11 cellular contexts compared by ENCODE assay signal in genomic region chr13:69324109-69324886, GRCh38.
DNase-seq lines count a peak whose midpoint lies in the region; ATAC-seq lines count a peak whose summit lies in the region.
"Had no signal": no experiment of that assay in that cellular context is flagged by ENCODE, and none has a peak within 500 bp of the region (broad histone marks: within the 10 kb centered on the region; RNA-seq: fewer than 3 reads in every experiment).

No MANE protein-coding gene starts in this region.

- no peak overlapping the region for H3K4me3 ChIP-seq in CD8-positive, alpha-beta memory T cell (ENCODE audit: low read length)

- H3K27me3 ChIP-seq in CD8-positive, alpha-beta memory T cell (ENCODE audit: insufficient read depth, low read length, poor library complexity, severe bottlenecking), result no peaks in the 10 kb centered on the region

- H3K27me3 Mint-ChIP-seq in CD8-positive, alpha-beta memory T cell, result no peaks in the 10 kb centered on the region
- H3K27me3 Mint-ChIP-seq in T-helper 2 cell treated with Interferon-gamma antibody and Interleukin-4, amounts not matched to agents 5 μg/mL and 100 μg/mL, for 36 hours (ENCODE audit: low read depth), result no peaks in the 10 kb centered on the region
- H3K27me3 Mint-ChIP-seq: activated naive CD8-positive, alpha-beta T cell treated with anti-CD3 and anti-CD28 coated beads, Interleukin-2, amount 50 U/mL, for 24 hours; T-helper 17 cell had no signal

- POLR2A ChIA-PET in CD8-positive, alpha-beta memory T cell (lab: Charles Lee), result no interaction called here

- H3K4me3 Mint-ChIP-seq in CD8-positive, alpha-beta memory T cell, result no peak overlapping the region
- no peak overlapping the region for H3K4me3 Mint-ChIP-seq in T-helper 2 cell treated with Interferon-gamma antibody and Interleukin-4, amounts not matched to agents 5 μg/mL and 100 μg/mL, for 36 hours
- H3K4me3 Mint-ChIP-seq: activated naive CD8-positive, alpha-beta T cell treated with anti-CD3 and anti-CD28 coated beads, Interleukin-2, amount 50 U/mL, for 24 hours; immature natural killer cell; T-helper 17 cell had no signal

- CTCF ChIA-PET in CD8-positive, alpha-beta memory T cell (lab: Charles Lee), result no interaction called here

- no peaks in the 10 kb centered on the region for H3K4me1 ChIP-seq in CD8-positive, alpha-beta memory T cell (ENCODE audit: insufficient read depth, low read length)

- H3K9me3 Mint-ChIP-seq in CD8-positive, alpha-beta memory T cell, result peaks cover 0 to 28% (median 11%) of the 10 kb centered on the region in 5 donors
- peaks cover 18% of the 10 kb centered on the region for H3K9me3 Mint-ChIP-seq in T-helper 2 cell treated with Interferon-gamma antibody and Interleukin-4, amounts not matched to agents 5 μg/mL and 100 μg/mL, for 36 hours
- H3K9me3 Mint-ChIP-seq: activated naive CD8-positive, alpha-beta T cell treated with anti-CD3 and anti-CD28 coated beads, Interleukin-2, amount 50 U/mL, for 24 hours had no signal

- H3K36me3 ChIP-seq in CD8-positive, alpha-beta memory T cell (ENCODE audit: insufficient read depth, low read length), result no peaks in the 10 kb centered on the region

- H3K9me3 ChIP-seq in CD8-positive, alpha-beta memory T cell (ENCODE audit: low read length), result no peaks in the 10 kb centered on the region

- DNase-seq in DMS53 treated with DMSO at 0.1 percent for 48 hours (lab: John Stamatoyannopoulos, UW; ENCODE audit: unreplicated experiment) (peak; percentile 27), NCI-H1092 treated with DMSO at 0.1 percent for 48 hours (lab: John Stamatoyannopoulos, UW) (peak; percentile 84), SKM-1 (lab: John Stamatoyannopoulos, UW; ENCODE audit: unreplicated experiment) (peak; percentile 33), left lobe of liver (ENCODE audit: low spot score) (no peak)
- no peak for DNase-seq in CD8-positive, alpha-beta memory T cell
- DNase-seq in T-helper 2 cell treated with Interferon-gamma antibody and Interleukin-4, amounts not matched to agents 5 μg/mL and 100 μg/mL, for 36 hours (ENCODE audit: low spot score), result no peak
- DNase-seq in activated T-cell treated with anti-CD3 and anti-CD28 coated beads, Interleukin-2, amount 50 U/mL, for 48 hours, result no peak
- no peak for DNase-seq in activated effector memory CD4-positive, alpha-beta T cell treated with Interleukin-2 at 50 U/mL for 16 hours
- DNase-seq: activated naive CD8-positive, alpha-beta T cell treated with anti-CD3 and anti-CD28 coated beads, Interleukin-2, amount 50 U/mL, for 24 hours; immature natural killer cell; T-helper 17 cell had no signal

- no peak overlapping the region for H3K27ac ChIP-seq in CD8-positive, alpha-beta memory T cell (ENCODE audit: low read depth, low read length)

- no peaks in the 10 kb centered on the region for H3K36me3 Mint-ChIP-seq in CD8-positive, alpha-beta memory T cell
- no peaks in the 10 kb centered on the region for H3K36me3 Mint-ChIP-seq in T-helper 2 cell treated with Interferon-gamma antibody and Interleukin-4, amounts not matched to agents 5 μg/mL and 100 μg/mL, for 36 hours (ENCODE audit: low read depth)
- H3K36me3 Mint-ChIP-seq: immature natural killer cell had no signal

- no peak overlapping the region for H3K27ac Mint-ChIP-seq in CD8-positive, alpha-beta memory T cell
- no peak overlapping the region for H3K27ac Mint-ChIP-seq in T-helper 2 cell treated with Interferon-gamma antibody and Interleukin-4, amounts not matched to agents 5 μg/mL and 100 μg/mL, for 36 hours
- H3K27ac Mint-ChIP-seq: activated naive CD8-positive, alpha-beta T cell treated with anti-CD3 and anti-CD28 coated beads, Interleukin-2, amount 50 U/mL, for 24 hours; immature natural killer cell; T-helper 17 cell had no signal

- H3K4me1 Mint-ChIP-seq in CD8-positive, alpha-beta memory T cell, result no peaks in the 10 kb centered on the region
- H3K4me1 Mint-ChIP-seq in T-helper 2 cell treated with Interferon-gamma antibody and Interleukin-4, amounts not matched to agents 5 μg/mL and 100 μg/mL, for 36 hours (ENCODE audit: low read depth), result no peaks in the 10 kb centered on the region
- H3K4me1 Mint-ChIP-seq: activated naive CD8-positive, alpha-beta T cell treated with anti-CD3 and anti-CD28 coated beads, Interleukin-2, amount 50 U/mL, for 24 hours; immature natural killer cell; T-helper 17 cell had no signal

- ATAC-seq in left lobe of liver, result peak; percentile 48
- ATAC-seq: activated naive CD8-positive, alpha-beta T cell treated with anti-CD3 and anti-CD28 coated beads, Interleukin-2, amount 50 U/mL, for 24 hours; T-helper 17 cell had no signal

Comparison
In these comparisons a context has a peak if more than half of its experiments do, and no peak if none do; other contexts are left out.
1. DNase-seq: peak in DMS53 treated with DMSO at 0.1 percent for 48 hours (single experiment), NCI-H1092 treated with DMSO at 0.1 percent for 48 hours (single experiment) and SKM-1 (single experiment); none in left lobe of liver (single experiment), CD8-positive, alpha-beta memory T cell (0 of 5), T-helper 2 cell treated with Interferon-gamma antibody and Interleukin-4, amounts not matched to agents 5 μg/mL and 100 μg/mL, for 36 hours (single experiment), activated T-cell treated with anti-CD3 and anti-CD28 coated beads, Interleukin-2, amount 50 U/mL, for 48 hours (0 of 2) and activated effector memory CD4-positive, alpha-beta T cell treated with Interleukin-2 at 50 U/mL for 16 hours (single experiment).